In the genomic region with DNA sequence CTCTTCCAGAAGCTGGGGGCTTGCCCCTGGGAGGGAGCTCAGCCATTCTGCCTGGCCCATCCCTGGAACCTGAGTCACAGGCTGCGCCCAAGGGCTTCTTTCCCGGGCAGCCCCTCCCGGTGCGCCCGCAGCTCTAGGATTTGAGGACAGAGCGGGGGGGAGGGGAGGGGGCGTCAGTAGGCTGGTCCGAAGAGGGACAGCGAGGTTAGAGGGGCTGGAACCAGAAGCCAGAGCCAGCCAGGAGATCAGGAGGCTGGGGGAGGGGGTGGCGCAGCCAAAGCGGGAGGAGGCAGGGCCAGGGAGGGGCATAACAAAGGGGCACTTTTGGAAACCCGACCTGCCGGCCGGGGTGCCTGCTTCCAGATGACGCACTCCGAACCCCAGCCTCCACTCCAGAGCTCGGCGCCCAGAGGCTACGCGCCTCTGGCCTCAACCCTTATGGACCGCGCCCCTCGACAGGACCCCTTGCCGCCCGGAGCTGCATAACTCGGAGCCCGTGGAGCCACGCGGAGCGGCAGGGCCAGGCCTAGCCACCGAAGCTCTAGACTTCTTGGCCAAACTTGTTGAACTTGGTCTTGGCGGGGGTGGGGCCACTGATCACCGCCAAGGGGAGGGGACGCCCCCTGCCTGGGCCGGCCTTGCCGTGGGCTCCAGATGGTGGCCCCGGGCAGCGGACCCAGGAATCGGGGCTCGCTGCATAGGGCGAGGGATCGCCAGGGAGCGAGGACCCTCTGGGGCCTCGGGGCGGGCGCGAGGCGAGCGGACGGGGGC, we compare ENCODE assay signal across 8 cellular contexts.
A peak's percentile ranks its signal among the peaks of the same experiment; 100 is the strongest.
DNase-seq lines count a peak whose midpoint lies in the region; ATAC-seq lines count a peak whose summit lies in the region.

No MANE protein-coding gene starts in this region.

- DNase-seq in DMS 273 (lab: John Stamatoyannopoulos, UW; ENCODE audit: unreplicated experiment) (peak; percentile 67), DMS 273 treated with DMSO at 0.1 percent for 48 hours (lab: John Stamatoyannopoulos, UW) (no peak), NCI-H1105 treated with DMSO at 0.1 percent for 48 hours (lab: John Stamatoyannopoulos, UW) (peak; percentile 32), T47D (ENCODE audit: low read depth in 1 of 2, low spot score in 1 of 2) (peak; percentile 71 to 81), islet precursor cell (peak; percentile 97), MV-4-11 (lab: John Stamatoyannopoulos, UW) (no peak), KG1 (lab: John Stamatoyannopoulos, UW) (no peak)
- DNase-seq in stimulated activated naive B cell treated with anti-CD40 and anti-IgM and Interleukin-4, amounts not matched to agents 10 μg/mL and 1 μg/mL and 100 μg/mL, for 72 hours: no peak

- H3K4me1 Mint-ChIP-seq in stimulated activated naive B cell treated with anti-CD40 and anti-IgM and Interleukin-4, amounts not matched to agents 10 μg/mL and 1 μg/mL and 100 μg/mL, for 72 hours: peaks cover 9 to 30% of the 10 kb centered on the region in 2 donors

- in situ Hi-C loops in T47D (cut with HindIII; ENCODE audit: low pct_unique_long_range_greater_than_20kb, low sequenced_read_pairs): no loop called here

- peaks cover 11 to 29% of the 10 kb centered on the region in 2 donors for H3K27me3 Mint-ChIP-seq in stimulated activated naive B cell treated with anti-CD40 and anti-IgM and Interleukin-4, amounts not matched to agents 10 μg/mL and 1 μg/mL and 100 μg/mL, for 72 hours

- ATAC-seq in stimulated activated naive B cell treated with anti-CD40 and anti-IgM and Interleukin-4, amounts not matched to agents 10 μg/mL and 1 μg/mL and 100 μg/mL, for 72 hours (replicated peaks): peak; percentile 24 to 36

- H3K9me3 Mint-ChIP-seq in stimulated activated naive B cell treated with anti-CD40 and anti-IgM and Interleukin-4, amounts not matched to agents 10 μg/mL and 1 μg/mL and 100 μg/mL, for 72 hours: no peaks in the 10 kb centered on the region

- H3K36me3 Mint-ChIP-seq in stimulated activated naive B cell treated with anti-CD40 and anti-IgM and Interleukin-4, amounts not matched to agents 10 μg/mL and 1 μg/mL and 100 μg/mL, for 72 hours: peaks cover 4% of the 10 kb centered on the region in 2 donors

- H3K27ac Mint-ChIP-seq in stimulated activated naive B cell treated with anti-CD40 and anti-IgM and Interleukin-4, amounts not matched to agents 10 μg/mL and 1 μg/mL and 100 μg/mL, for 72 hours: peak overlapping the region; percentile 59

- H3K4me3 Mint-ChIP-seq in stimulated activated naive B cell treated with anti-CD40 and anti-IgM and Interleukin-4, amounts not matched to agents 10 μg/mL and 1 μg/mL and 100 μg/mL, for 72 hours: peak overlapping the region; percentile 64 to 75

Comparison
In these comparisons a context has a peak if more than half of its experiments do, and no peak if none do; other contexts are left out.
1. DNase-seq: peak in DMS 273 (single experiment), NCI-H1105 treated with DMSO at 0.1 percent for 48 hours (single experiment), T47D (2 of 2) and islet precursor cell (single experiment); none in DMS 273 treated with DMSO at 0.1 percent for 48 hours (single experiment), stimulated activated naive B cell treated with anti-CD40 and anti-IgM and Interleukin-4, amounts not matched to agents 10 μg/mL and 1 μg/mL and 100 μg/mL, for 72 hours (single experiment), MV-4-11 (single experiment) and KG1 (single experiment).